Comparison of ENCODE assay signal across 21 cellular contexts in the genomic region with DNA sequence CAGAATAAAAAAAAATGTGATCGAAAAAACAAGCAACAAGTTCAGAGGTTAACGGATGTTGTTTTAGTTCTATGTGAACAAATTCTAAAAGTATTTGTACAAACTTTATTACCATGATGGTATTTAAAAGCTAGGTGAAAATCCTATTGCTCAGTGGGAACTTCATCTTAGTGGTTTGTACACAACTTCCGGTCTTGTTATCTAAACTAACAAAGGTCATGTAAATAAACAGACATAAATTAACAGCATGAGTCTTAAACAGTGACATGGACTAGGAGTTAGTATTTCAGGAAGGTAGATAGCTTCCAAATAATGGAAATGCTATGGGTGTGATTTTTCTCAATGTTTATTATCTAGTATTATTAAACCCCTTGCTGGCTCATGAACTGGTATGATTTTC.
DNase-seq lines count a peak whose midpoint lies in the region; ATAC-seq and TF ChIP-seq lines count a peak whose summit lies in the region.
"Had no signal": no experiment of that assay in that cellular context is flagged by ENCODE, and none has a peak within 500 bp of the region (broad histone marks: within the 10 kb centered on the region; RNA-seq: fewer than 3 reads in every experiment).

No MANE protein-coding gene starts in this region.

- intact Hi-C loops in PC-9 (cut with micrococcal nuclease; ENCODE audit: unreplicated experiment): loop anchor here (2.0 to 10.0 kb wide), 9 partner anchors 88 to 1234 kb away; a partner anchor contains a TSS
- intact Hi-C loops in aorta (cut with DNase I): loop anchor here in 1 of 2 donors (10.0 kb wide), 1 partner anchor 286 kb away; a partner anchor contains a TSS

- 40% methylated on average over 3 of the region's 3 CpGs for WGBS in hepatocyte (ENCODE audit: low lambda C conversion rate, missing lambda C conversion rate)
- 57 to 62% methylated on average over 3 of the region's 3 CpGs for WGBS in aorta, 2 donors

- ATAC-seq in aorta (ENCODE audit: low FRiP score): no peak
- ATAC-seq: heart right ventricle, left lobe of liver, natural killer cell, Right ventricle myocardium inferior had no signal

- H3K4me3 ChIP-seq in PC-9 (peak overlapping the region; percentile 38; the same call in 1 of the 2 replicates), hepatocyte (no peak overlapping the region), aorta (ENCODE audit: low read length in 2 of 2) (no peak overlapping the region)
- H3K4me3 ChIP-seq: coronary artery, heart right ventricle had no signal

- DNase-seq in A172 (ENCODE audit: low spot score) (peak; percentile 62), H4 (ENCODE audit: low spot score) (peak; percentile 29), PC-9 (peak in 1 of 2 experiments; percentile 88), hepatocyte (ENCODE audit: low spot score) (no peak), NCI-H510A (lab: John Stamatoyannopoulos, UW) (no peak), COLO668 (lab: John Stamatoyannopoulos, UW; ENCODE audit: unreplicated experiment) (no peak), aorta (no peak), NCI-H345 (lab: John Stamatoyannopoulos, UW) (no peak)
- DNase-seq: activated CD4-positive, alpha-beta memory T cell treated with anti-CD3 and anti-CD28 coated beads, Interleukin-2, amount 10 ng/mL, durations not matched to agents 7 days and 5 days; activated CD4-positive, CD25-positive, alpha-beta regulatory T cell; activated effector memory CD4-positive, alpha-beta T cell treated with anti-CD3 and anti-CD28 coated beads, Interleukin-2, amount 50 U/mL, for 16 hours; activated T-cell treated with anti-CD3 and anti-CD28 coated beads for 4 hours; heart right ventricle; midbrain; MM.1S; natural killer cell; NCI-H1436 treated with DMSO at 0.1 percent for 48 hours; trophoblast cell had no signal

- H3K79me2 ChIP-seq in PC-9 (ENCODE audit: low read depth) (no peaks in the 10 kb centered on the region), hepatocyte (no peaks in the 10 kb centered on the region)

- H3K27ac ChIP-seq in PC-9 (peak overlapping the region; percentile 92), hepatocyte (peak overlapping the region; percentile 42), aorta (ENCODE audit: low read depth in 1 of 2, low read length in 2 of 2) (no peak overlapping the region)
- H3K27ac ChIP-seq: coronary artery, heart right ventricle had no signal

- TF ChIP-seq CTCF in PC-9 (conservative IDR thresholded peaks at IDR 0.05) (no peak), hepatocyte (IDR thresholded peaks at IDR 0.05; ENCODE audit: poor library complexity) (no peak)

- H2AFZ ChIP-seq in PC-9 (no peak overlapping the region), hepatocyte (no peak overlapping the region)

- H3K9me3 ChIP-seq in PC-9 (ENCODE audit: insufficient read depth, low read depth) (no peaks in the 10 kb centered on the region), hepatocyte (ENCODE audit: low read depth) (no peaks in the 10 kb centered on the region), aorta (ENCODE audit: control insufficient read depth, low read length) (no peaks in the 10 kb centered on the region)
- H3K9me3 ChIP-seq: heart right ventricle had no signal

- no peaks in the 10 kb centered on the region for H4K20me1 ChIP-seq in PC-9 (ENCODE audit: insufficient read depth)
- no peaks in the 10 kb centered on the region for H4K20me1 ChIP-seq in hepatocyte (ENCODE audit: insufficient read depth, poor library complexity, severe bottlenecking)

- H3K4me1 ChIP-seq in PC-9 (replicated peaks; ENCODE audit: insufficient read depth): peaks cover 67% of the 10 kb centered on the region
- peaks cover 37% of the 10 kb centered on the region for H3K4me1 ChIP-seq in hepatocyte (ENCODE audit: insufficient read depth)
- no peaks in the 10 kb centered on the region for H3K4me1 ChIP-seq in aorta (ENCODE audit: control insufficient read depth in 1 of 2, insufficient read depth in 2 of 2, low read length in 2 of 2)

- H3K4me2 ChIP-seq in PC-9: peak overlapping the region; percentile 91
- H3K4me2 ChIP-seq in hepatocyte: peak overlapping the region; percentile 39

- H3K36me3 ChIP-seq in PC-9 (ENCODE audit: low read depth) (no peaks in the 10 kb centered on the region), hepatocyte (replicated peaks; ENCODE audit: insufficient read depth, low read depth) (no peaks in the 10 kb centered on the region), aorta (ENCODE audit: control insufficient read depth in 1 of 2, insufficient read depth in 2 of 2, low read length in 1 of 2) (no peaks in the 10 kb centered on the region)
- H3K36me3 ChIP-seq: heart right ventricle had no signal

- POLR2A ChIA-PET in PC-9 (lab: Charles Lee; ENCODE audit: unreplicated experiment): interaction anchor here (0.6 kb wide), 1 partner anchor 70 kb away, joined by 4 read pairs; no protein-coding TSS in a partner anchor

- H3K9me2 ChIP-seq in PC-9 (ENCODE audit: insufficient read depth) (no peaks in the 10 kb centered on the region), hepatocyte (replicated peaks; ENCODE audit: insufficient read depth) (no peaks in the 10 kb centered on the region)

- peaks cover 38% of the 10 kb centered on the region for H3F3A ChIP-seq in PC-9 (ENCODE audit: insufficient read depth, low read depth)

- BruUV-seq in PC-9 (replicated peaks; lab: Mats Ljungman, UMichigan): no TSS peak

- H3K27me3 ChIP-seq in PC-9 (ENCODE audit: insufficient read depth, low read depth) (no peaks in the 10 kb centered on the region), hepatocyte (no peaks in the 10 kb centered on the region), aorta (ENCODE audit: control insufficient read depth in 1 of 2, insufficient read depth in 2 of 2, low read length in 1 of 2) (no peaks in the 10 kb centered on the region)

- CTCF ChIA-PET in PC-9 (lab: Charles Lee): interaction anchor here (0.6 kb wide), 1 partner anchor 55 kb away, joined by 3 read pairs; no protein-coding TSS in a partner anchor

Comparison
In these comparisons a context has a peak if more than half of its experiments do, and no peak if none do; other contexts are left out.
1. DNase-seq: peak in A172 (single experiment) and H4 (single experiment); none in hepatocyte (single experiment), NCI-H510A (single experiment), COLO668 (single experiment), aorta (0 of 2) and NCI-H345 (single experiment).
2. H3K27ac ChIP-seq: peak in PC-9 (single experiment) and hepatocyte (single experiment); none in aorta (0 of 2).